8 cellular contexts compared by ENCODE assay signal in the genomic region with DNA sequence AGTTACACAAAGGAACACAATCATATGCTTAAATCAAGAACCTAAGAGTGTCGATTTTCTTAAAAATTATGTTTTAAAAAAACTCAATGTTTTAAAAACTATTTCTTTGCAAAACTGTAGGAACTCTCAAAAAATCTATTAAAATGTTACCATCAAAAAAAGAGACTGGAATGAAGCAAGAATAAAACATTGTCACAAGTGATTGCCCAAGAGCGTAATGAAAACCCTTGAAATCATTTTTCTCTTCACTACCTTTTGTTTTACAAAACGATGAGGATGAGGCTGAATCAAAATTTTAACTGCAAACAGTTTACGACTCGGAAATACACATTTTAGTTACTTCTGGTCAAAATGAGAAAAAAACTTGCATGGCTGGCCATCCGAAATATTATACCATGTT. TPM values are rescaled to one million over a fixed set of nuclear protein-coding genes. Genes with fewer than 3 reads are reported as not detected.
A peak's percentile ranks its signal among the peaks of the same experiment; 100 is the strongest.
DNase-seq lines count a peak whose midpoint lies in the region; ATAC-seq and TF ChIP-seq lines count a peak whose summit lies in the region.

No MANE protein-coding gene starts in this region.

- H3K4me1 ChIP-seq in adipocyte (ENCODE audit: control insufficient read depth, insufficient read depth, low read length) (peaks cover 20% of the 10 kb centered on the region), left lung (peaks cover 12 to 48% of the 10 kb centered on the region in 2 donors), testis (peaks cover 14% of the 10 kb centered on the region)

- H3K27ac ChIP-seq in left lung (peak overlapping the region; percentile 99 to 100), testis (peak overlapping the region; percentile 97 to 99)

- POLR2A ChIA-PET in activated CD4-positive, alpha-beta T cell treated with anti-CD3 and anti-CD28 coated beads for 36 hours (lab: Charles Lee), result interaction anchor here (0.7 to 2.2 kb wide), 7 partner anchors 10 to 351 kb away, joined by 3 to 23 read pairs (median 6); partner anchors contain the start of genes ACBD5, ANKRD26 and RAB18

- no peak for DNase-seq in activated CD4-positive, alpha-beta T cell treated with anti-CD3 and anti-CD28 coated beads for 36 hours
- no peak for DNase-seq in activated CD4-positive, alpha-beta T cell treated with anti-CD3 and anti-CD28 coated beads, Interleukin-2, amount 50 U/mL, for 48 hours
- DNase-seq in adipocyte (ENCODE audit: low read depth), result peak; percentile 40
- DNase-seq in left lung, result no peak
- DNase-seq in testis, result no peak
- DNase-seq in GM19240 (ENCODE audit: insufficient read length, low spot score), result no peak
- DNase-seq in cerebellar cortex (ENCODE audit: low spot score), result no peak
- DNase-seq in NCI-H1092 treated with DMSO at 0.1 percent for 48 hours (lab: John Stamatoyannopoulos, UW), result no peak

- TF ChIP-seq POLR2A in testis (IDR thresholded peaks at IDR 0.05), result no peak

- peaks cover 6% of the 10 kb centered on the region for H3K36me3 ChIP-seq in adipocyte (ENCODE audit: control insufficient read depth, insufficient read depth, low read length, severe bottlenecking)
- H3K36me3 ChIP-seq in left lung, result peaks cover 0 to 11% of the 10 kb centered on the region in 2 donors
- no peaks in the 10 kb centered on the region for H3K36me3 ChIP-seq in testis (ENCODE audit: low read depth, missing control alignments)

- intact Hi-C loops in activated CD4-positive, alpha-beta T cell treated with anti-CD3 and anti-CD28 coated beads for 36 hours (cut with DNase I, micrococcal nuclease), result loop anchor here (5.0 to 10.0 kb wide), 5 partner anchors 211 to 1181 kb away; no protein-coding TSS in a partner anchor
- intact Hi-C loops in left lung (cut with DNase I), result no loop called here
- intact Hi-C loops in testis (cut with DNase I; ENCODE audit: low total_unique reads), result no loop called here

- H3K36me3 Mint-ChIP-seq in activated CD4-positive, alpha-beta T cell treated with anti-CD3 and anti-CD28 coated beads for 36 hours (ENCODE audit: low read depth), result peaks cover 59% of the 10 kb centered on the region

- H3K9me3 ChIP-seq in adipocyte (ENCODE audit: control insufficient read depth, low read length), result no peaks in the 10 kb centered on the region
- H3K9me3 ChIP-seq in left lung, result no peaks in the 10 kb centered on the region
- no peaks in the 10 kb centered on the region for H3K9me3 ChIP-seq in testis

- peak overlapping the region; percentile 94 for H3K4me3 Mint-ChIP-seq in activated CD4-positive, alpha-beta T cell treated with anti-CD3 and anti-CD28 coated beads for 36 hours

- WGBS in testis, 2 donors, result 1 to 2% methylated on average over 6 of the region's 6 CpGs

- ATAC-seq in activated CD4-positive, alpha-beta T cell treated with anti-CD3 and anti-CD28 coated beads for 36 hours, result no peak
- ATAC-seq in left lung, result no peak

- CTCF ChIA-PET in activated CD4-positive, alpha-beta T cell treated with anti-CD3 and anti-CD28 coated beads for 36 hours (lab: Charles Lee), result interaction anchor here (1.0 to 2.3 kb wide), 4 partner anchors 10 to 292 kb away, joined by 5 to 10 read pairs (median 6); partner anchors contain the start of gene ABI1

- H3K27me3 Mint-ChIP-seq in activated CD4-positive, alpha-beta T cell treated with anti-CD3 and anti-CD28 coated beads for 36 hours, result no peaks in the 10 kb centered on the region

- H3K9ac ChIP-seq in adipocyte (ENCODE audit: low read length), result peak overlapping the region; percentile 95

- peak overlapping the region; percentile 99 for H3K27ac Mint-ChIP-seq in activated CD4-positive, alpha-beta T cell treated with anti-CD3 and anti-CD28 coated beads for 36 hours

- H3K4me1 Mint-ChIP-seq in activated CD4-positive, alpha-beta T cell treated with anti-CD3 and anti-CD28 coated beads for 36 hours, result peaks cover 46% of the 10 kb centered on the region

- no peaks in the 10 kb centered on the region for H3K9me3 Mint-ChIP-seq in activated CD4-positive, alpha-beta T cell treated with anti-CD3 and anti-CD28 coated beads for 36 hours (ENCODE audit: low read depth)

- TF ChIP-seq CTCF in left lung (IDR thresholded peaks at IDR 0.05), result no peak
- no peak for TF ChIP-seq CTCF in testis (IDR thresholded peaks at IDR 0.05)

- H3K27me3 ChIP-seq in adipocyte (replicated peaks; ENCODE audit: control insufficient read depth, insufficient read depth, low read length), result no peaks in the 10 kb centered on the region
- no peaks in the 10 kb centered on the region for H3K27me3 ChIP-seq in left lung
- no peaks in the 10 kb centered on the region for H3K27me3 ChIP-seq in testis

- H3K4me3 ChIP-seq in adipocyte (ENCODE audit: low read length), result peak overlapping the region; percentile 99
- peak overlapping the region; percentile 71 to 83 for H3K4me3 ChIP-seq in left lung
- H3K4me3 ChIP-seq in testis, result peak overlapping the region; percentile 96 to 98

RNA-seq across cellular contexts. Expression of gene YME1L1, which starts 0.9 kb away (rescaled TPM):
- 100 to 1,000 TPM; 127 to 139 TPM for total RNA-seq in activated CD4-positive, alpha-beta T cell treated with anti-CD3 and anti-CD28 coated beads for 36 hours
- total RNA-seq in left lung (100 to 1,000 TPM; 100 to 103 TPM), testis (100 to 1,000 TPM in 1 of 2 donors, 10 to 100 TPM in 1; 91.7 to 103 TPM)
- 93.3 TPM for polyA plus RNA-seq in testis (ENCODE audit: insufficient read depth, low read depth, low replicate concordance)

RNA-seq across cellular contexts. Expression of gene MASTL, which starts 1.8 kb away (rescaled TPM):
- total RNA-seq in activated CD4-positive, alpha-beta T cell treated with anti-CD3 and anti-CD28 coated beads for 36 hours, result 10 to 100 TPM; 42.1 to 55.3 TPM
- total RNA-seq in left lung, result 10 to 100 TPM in 1 of 2 donors, 1 to 10 TPM in 1; 7.1 to 10.3 TPM
- total RNA-seq in testis, result 10 to 100 TPM; 16.0 to 16.1 TPM
- polyA plus RNA-seq in testis (ENCODE audit: insufficient read depth, low read depth, low replicate concordance), result 10.0 TPM

RNA-seq across cellular contexts. Expression of gene ANKRD26, which starts 53.0 kb away (rescaled TPM):
- total RNA-seq in activated CD4-positive, alpha-beta T cell treated with anti-CD3 and anti-CD28 coated beads for 36 hours, result 10 to 100 TPM; 10.2 to 13.2 TPM
- total RNA-seq in left lung (1 to 10 TPM; 6.6 to 8.0 TPM), testis (10 to 100 TPM; 13.8 to 17.6 TPM)
- polyA plus RNA-seq in testis (ENCODE audit: insufficient read depth, low read depth, low replicate concordance), result 1.1 TPM

Comparison
In these comparisons a context has a peak if more than half of its experiments do, and no peak if none do; other contexts are left out.
1. intact Hi-C loops: an anchor here in activated CD4-positive, alpha-beta T cell treated with anti-CD3 and anti-CD28 coated beads for 36 hours (5.0 to 10.0 kb wide); none called in left lung and testis.